Comparison of ENCODE assay signal across 8 cellular contexts in genomic region chr13:71864981-71865857, GRCh38. TPM values are rescaled to one million over a fixed set of nuclear protein-coding genes. Genes with fewer than 3 reads are reported as not detected.
DNase-seq lines count a peak whose midpoint lies in the region; ATAC-seq lines count a peak whose summit lies in the region.

No MANE protein-coding gene starts in this region.

- no peak overlapping the region for H3K27ac ChIP-seq in BLaER1 treated with 17β-estradiol and CSF1 and Interleukin-3, amounts not matched to agents 10 nM and 100 nM
- H3K27ac ChIP-seq in right cardiac atrium (ENCODE audit: low read length), result peak overlapping the region; percentile 49
- no peak overlapping the region for H3K27ac ChIP-seq in rectal smooth muscle tissue (ENCODE audit: low read depth, low read length)

- H4K20me1 ChIP-seq in BLaER1 treated with 17β-estradiol and CSF1 and Interleukin-3, amounts not matched to agents 10 nM and 100 nM, result peaks cover 0 to 27% (median 11%) of the 10 kb centered on the region in 11 experiments; a peak in 9 of 22 replicates

- peak overlapping the region; percentile 62 for H3K4me3 Mint-ChIP-seq in activated T-helper 17 cell treated with anti-CD3 and anti-CD28 coated beads, Interleukin-2, amount 50 U/mL, for 72 hours

- H3K9me3 Mint-ChIP-seq in activated T-helper 17 cell treated with anti-CD3 and anti-CD28 coated beads, Interleukin-2, amount 50 U/mL, for 72 hours, result no peaks in the 10 kb centered on the region

- DNase-seq in HuH-7.5 (ENCODE audit: low spot score) (peak; percentile 50), right cardiac atrium (peak; percentile 30 to 78 (median 75)), medulla oblongata (ENCODE audit: extremely low spot score) (no peak), GDM1 (lab: John Stamatoyannopoulos, UW) (no peak)

- H3K4me3 ChIP-seq in BLaER1 treated with 17β-estradiol and CSF1 and Interleukin-3, amounts not matched to agents 10 nM and 100 nM, result peak overlapping the region; percentile 57 to 78 (median 70)
- H3K4me3 ChIP-seq in right cardiac atrium (ENCODE audit: low read length) (peak overlapping the region; percentile 82), rectal smooth muscle tissue (ENCODE audit: low read length) (peak overlapping the region; percentile 83)

- no peaks in the 10 kb centered on the region for H3K4me1 Mint-ChIP-seq in activated T-helper 17 cell treated with anti-CD3 and anti-CD28 coated beads, Interleukin-2, amount 50 U/mL, for 72 hours

- H3K4me2 ChIP-seq in BLaER1 treated with 17β-estradiol and CSF1 and Interleukin-3, amounts not matched to agents 10 nM and 100 nM, result peak overlapping the region; percentile 95 to 100 (median 99)

- peaks cover 7 to 19% (median 15%) of the 10 kb centered on the region in 10 experiments; a peak in 18 of 20 replicates for H3K4me1 ChIP-seq in BLaER1 treated with 17β-estradiol and CSF1 and Interleukin-3, amounts not matched to agents 10 nM and 100 nM
- H3K4me1 ChIP-seq in right cardiac atrium (ENCODE audit: control insufficient read depth, insufficient read depth, low read length) (no peaks in the 10 kb centered on the region), rectal smooth muscle tissue (ENCODE audit: control insufficient read depth, insufficient read depth, low read length) (no peaks in the 10 kb centered on the region)

- peaks cover 0 to 17% (median 12%) of the 10 kb centered on the region in 11 experiments; a peak in 13 of 22 replicates for H3K9me3 ChIP-seq in BLaER1 treated with 17β-estradiol and CSF1 and Interleukin-3, amounts not matched to agents 10 nM and 100 nM (replicated peaks in 1 of 11)
- no peaks in the 10 kb centered on the region for H3K9me3 ChIP-seq in right cardiac atrium (ENCODE audit: control insufficient read depth, low read length)

- no peak overlapping the region for H3K27ac Mint-ChIP-seq in activated T-helper 17 cell treated with anti-CD3 and anti-CD28 coated beads, Interleukin-2, amount 50 U/mL, for 72 hours

- H3K27me3 ChIP-seq in BLaER1 treated with 17β-estradiol and CSF1 and Interleukin-3, amounts not matched to agents 10 nM and 100 nM, result peaks cover 79 to 98% (median 89%) of the 10 kb centered on the region in 11 experiments
- no peaks in the 10 kb centered on the region for H3K27me3 ChIP-seq in right cardiac atrium (ENCODE audit: control insufficient read depth, insufficient read depth)
- H3K27me3 ChIP-seq in rectal smooth muscle tissue (ENCODE audit: control insufficient read depth, insufficient read depth, low read length), result no peaks in the 10 kb centered on the region

- H3K9ac ChIP-seq in BLaER1 treated with 17β-estradiol and CSF1 and Interleukin-3, amounts not matched to agents 10 nM and 100 nM, result peak overlapping the region in 10 of 11 experiments; percentile 17 to 59 (median 50); a peak in 12 of 22 replicates
- peak overlapping the region; percentile 27 for H3K9ac ChIP-seq in rectal smooth muscle tissue (ENCODE audit: low read length)

- peaks cover 40% of the 10 kb centered on the region for H3K27me3 Mint-ChIP-seq in activated T-helper 17 cell treated with anti-CD3 and anti-CD28 coated beads, Interleukin-2, amount 50 U/mL, for 72 hours

- intact Hi-C loops in right cardiac atrium (cut with DNase I), result no loop called here

- under 1% methylated on average over 86 of the region's 86 CpGs for WGBS in right cardiac atrium

- ATAC-seq in activated T-helper 17 cell treated with anti-CD3 and anti-CD28 coated beads, Interleukin-2, amount 50 U/mL, for 72 hours (replicated peaks), result no peak
- ATAC-seq in right cardiac atrium, result peak; percentile 34 to 50
- ATAC-seq in GM18498 (IDR thresholded peaks at IDR 0.05; ENCODE audit: unreplicated experiment), result no peak

- H3K36me3 ChIP-seq in BLaER1 treated with 17β-estradiol and CSF1 and Interleukin-3, amounts not matched to agents 10 nM and 100 nM, result no peaks in the 10 kb centered on the region
- H3K36me3 ChIP-seq in rectal smooth muscle tissue (ENCODE audit: control insufficient read depth, insufficient read depth, low read length), result no peaks in the 10 kb centered on the region

- no peaks in the 10 kb centered on the region for H3K36me3 Mint-ChIP-seq in activated T-helper 17 cell treated with anti-CD3 and anti-CD28 coated beads, Interleukin-2, amount 50 U/mL, for 72 hours (ENCODE audit: low read depth)

RNA-seq across cellular contexts. Expression of gene DACH1, which starts 1.8 kb away (rescaled TPM):
- total RNA-seq in activated T-helper 17 cell treated with anti-CD3 and anti-CD28 coated beads, Interleukin-2, amount 50 U/mL, for 72 hours, result not detected
- 1 to 10 TPM; 1.0 to 3.9 (median 1.4) TPM for total RNA-seq in right cardiac atrium
- polyA plus RNA-seq in right cardiac atrium, result 1.3 TPM

Comparison
In these comparisons a context has a peak if more than half of its experiments do, and no peak if none do; other contexts are left out.
1. DNase-seq: peak in HuH-7.5 (single experiment) and right cardiac atrium (3 of 3); none in medulla oblongata (single experiment) and GDM1 (single experiment).
2. ATAC-seq: peak in right cardiac atrium (2 of 2); none in activated T-helper 17 cell treated with anti-CD3 and anti-CD28 coated beads, Interleukin-2, amount 50 U/mL, for 72 hours (single experiment) and GM18498 (single experiment).
3. Peak in every context shown above with its lines, with median percentiles within 50 percentile points of each other: H3K4me3 ChIP-seq.